10 cellular contexts compared by ENCODE assay signal in genomic region chr9:111299604-111299936, GRCh38. TPM values are rescaled to one million over a fixed set of nuclear protein-coding genes. Genes with fewer than 3 reads are reported as not detected.
"Had no signal": no experiment of that assay in that cellular context is flagged by ENCODE, and none has a peak within 500 bp of the region (broad histone marks: within the 10 kb centered on the region; RNA-seq: fewer than 3 reads in every experiment).

No MANE protein-coding gene starts in this region.

RNA-seq across cellular contexts. Expression of gene OR2K2, which starts 30.5 kb away (rescaled TPM):
- total RNA-seq: activated CD4-positive, alpha-beta T cell treated with anti-CD3 and anti-CD28 coated beads, Interleukin-2, amount 10 ng/mL, durations not matched to agents 7 days and 5 days; activated CD8-positive, alpha-beta memory T cell treated with anti-CD3 and anti-CD28 coated beads for 36 hours; activated naive CD4-positive, alpha-beta T cell treated with anti-CD3 and anti-CD28 coated beads for 36 hours; activated T-helper 17 cell treated with anti-CD3 and anti-CD28 coated beads, Interleukin-2, amount 50 U/mL, for 72 hours; epithelial cell of proximal tubule; glomerular endothelial cell; right lobe of liver; T-helper 17 cell; uterus had no signal
- polyA plus RNA-seq: adipose tissue had no signal
